In the genomic region with DNA sequence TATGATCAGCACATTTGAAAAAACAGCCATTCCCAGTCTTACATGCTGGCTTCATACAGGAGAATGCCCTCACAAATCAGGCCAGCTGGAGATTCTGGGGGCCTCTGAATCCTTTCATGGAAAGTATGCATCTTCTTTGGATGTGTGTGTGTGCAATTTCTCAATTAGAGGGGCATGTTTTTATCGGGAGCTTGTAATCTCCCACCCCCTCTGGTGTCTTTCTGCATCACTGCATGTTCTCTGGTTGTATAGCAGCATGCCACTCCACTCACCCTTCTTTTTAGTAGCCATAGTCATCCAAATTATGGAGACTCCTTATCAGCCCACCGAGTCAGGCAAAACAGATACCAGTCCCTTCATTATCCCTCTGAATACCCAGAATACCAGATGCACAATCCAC, we compare ENCODE assay signal across 26 cellular contexts.
A peak's percentile ranks its signal among the peaks of the same experiment; 100 is the strongest.
DNase-seq lines count a peak whose midpoint lies in the region; ATAC-seq and TF ChIP-seq lines count a peak whose summit lies in the region.
"Had no signal": no experiment of that assay in that cellular context is flagged by ENCODE, and none has a peak within 500 bp of the region (broad histone marks: within the 10 kb centered on the region; RNA-seq: fewer than 3 reads in every experiment).

No MANE protein-coding gene starts in this region.

- no peak overlapping the region for H3K4me3 Mint-ChIP-seq in nephron progenitor cell
- H3K4me3 Mint-ChIP-seq: activated naive CD8-positive, alpha-beta T cell treated with anti-CD3 and anti-CD28 coated beads, Interleukin-2, amount 50 U/mL, for 24 hours; brain; naive B cell had no signal

- TF ChIP-seq CTCF in AG04450 (IDR thresholded peaks at IDR 0.05; ENCODE audit: low read depth, low read length) (peak; percentile 41), choroid plexus epithelial cell (conservative IDR thresholded peaks at IDR 0.05; ENCODE audit: low read depth, low read length) (peak; percentile 60), nephron progenitor cell (IDR thresholded peaks at IDR 0.05) (peak; percentile 6)

- peaks cover 23% of the 10 kb centered on the region for H3K9me3 Mint-ChIP-seq in nephron progenitor cell

- DNase-seq in AG04450 (ENCODE audit: low read depth, low spot score), result no peak
- peak; percentile 10 for DNase-seq in HEK293T (ENCODE audit: extremely low spot score)
- peak; percentile 55 for DNase-seq in choroid plexus epithelial cell (ENCODE audit: low read depth)
- DNase-seq in nephron progenitor cell, result no peak
- DNase-seq in foreskin melanocyte, result no peak
- no peak for DNase-seq in HT-29 (ENCODE audit: low spot score)
- DNase-seq: activated CD8-positive, alpha-beta memory T cell treated with anti-CD3 and anti-CD28 coated beads for 24 hours; activated gamma-delta T cell treated with Interleukin-2 at 50 U/mL for 16 hours; activated naive CD8-positive, alpha-beta T cell treated with anti-CD3 and anti-CD28 coated beads, Interleukin-2, amount 50 U/mL, for 24 hours; activated T-cell treated with anti-CD3 and anti-CD28 coated beads, Interleukin-2, amount 50 U/mL, for 1 hour; C1 segment of cervical spinal cord; EL; head of caudate nucleus; left ventricle myocardium inferior; naive B cell; NCI-H510A treated with DMSO at 0.1 percent for 48 hours; Peyer's patch; retina; T-helper 1 cell; upper lobe of right lung had no signal

- H3K36me3 Mint-ChIP-seq in nephron progenitor cell (ENCODE audit: low read depth), result no peaks in the 10 kb centered on the region
- H3K36me3 Mint-ChIP-seq: brain, naive B cell had no signal

- no peak overlapping the region for H3K27ac ChIP-seq in AG04450 (ENCODE audit: low read depth, low read length)
- H3K27ac ChIP-seq: A549, coronary artery, KMS-11, left ventricle myocardium inferior, Peyer's patch, upper lobe of right lung had no signal

- H3K4me3 ChIP-seq in AG04450 (ENCODE audit: low read depth, low read length) (no peak overlapping the region), choroid plexus epithelial cell (ENCODE audit: low read depth, low read length) (no peak overlapping the region)
- H3K4me3 ChIP-seq: A549, coronary artery, left ventricle myocardium inferior, Peyer's patch, upper lobe of right lung had no signal

- H3K4me1 Mint-ChIP-seq in nephron progenitor cell, result no peaks in the 10 kb centered on the region
- H3K4me1 Mint-ChIP-seq: activated naive CD8-positive, alpha-beta T cell treated with anti-CD3 and anti-CD28 coated beads, Interleukin-2, amount 50 U/mL, for 24 hours; brain; naive B cell had no signal

- POLR2A ChIA-PET in AG04450 (lab: Yijun Ruan, JAX), result no interaction called here
- POLR2A ChIA-PET in HEK293T (lab: Yijun Ruan, JAX), result no interaction called here

- no peak overlapping the region for H3K27ac Mint-ChIP-seq in nephron progenitor cell
- H3K27ac Mint-ChIP-seq: activated naive CD8-positive, alpha-beta T cell treated with anti-CD3 and anti-CD28 coated beads, Interleukin-2, amount 50 U/mL, for 24 hours; brain; naive B cell had no signal

- no peaks in the 10 kb centered on the region for H3K27me3 ChIP-seq in AG04450 (ENCODE audit: control insufficient read depth, insufficient read depth, low read length)
- H3K27me3 ChIP-seq: Peyer's patch, upper lobe of right lung had no signal

- CTCF ChIA-PET in AG04450 (lab: Charles Lee) (no interaction called here), HEK293T (lab: Yijun Ruan, JAX) (interaction anchor here (0.6 kb wide), 1 partner anchor 203 kb away, joined by 3 read pairs; no protein-coding TSS in a partner anchor)

- ATAC-seq in HG02678 (IDR thresholded peaks at IDR 0.05; ENCODE audit: unreplicated experiment), result no peak
- no peak for ATAC-seq in HG03280 (IDR thresholded peaks at IDR 0.05; ENCODE audit: unreplicated experiment)
- ATAC-seq: A549; activated naive CD8-positive, alpha-beta T cell treated with anti-CD3 and anti-CD28 coated beads, Interleukin-2, amount 50 U/mL, for 24 hours; upper lobe of right lung had no signal

- H3K9me3 ChIP-seq in AG04450 (ENCODE audit: control insufficient read depth, insufficient read depth, low read length), result peaks cover 4% of the 10 kb centered on the region; the same call in 1 of the 2 replicates
- H3K9me3 ChIP-seq: A549, upper lobe of right lung had no signal

- H3K27me3 Mint-ChIP-seq in nephron progenitor cell (ENCODE audit: low read depth, poor library complexity), result peaks cover 3% of the 10 kb centered on the region
- H3K27me3 Mint-ChIP-seq: activated naive CD8-positive, alpha-beta T cell treated with anti-CD3 and anti-CD28 coated beads, Interleukin-2, amount 50 U/mL, for 24 hours; naive B cell had no signal

TF ChIP-seq in HEK293T, 16 proteins besides CTCF, POLR2A, EP300 and RAD21:
- TF ChIP-seq SUZ12 (IDR thresholded peaks at IDR 0.05), result no peak
- no peak for TF ChIP-seq ELF4 (IDR thresholded peaks at IDR 0.05)
- TF ChIP-seq ZNF384 (IDR thresholded peaks at IDR 0.05), result no peak
- TF ChIP-seq LEF1 (IDR thresholded peaks at IDR 0.05; ENCODE audit: borderline replicate concordance), result no peak
- TF ChIP-seq TARDBP (IDR thresholded peaks at IDR 0.05), result no peak
- no peak for TF ChIP-seq L3MBTL2 (conservative IDR thresholded peaks at IDR 0.05)
- no peak for TF ChIP-seq ARNT (IDR thresholded peaks at IDR 0.05)
- TF ChIP-seq FOXA1 (IDR thresholded peaks at IDR 0.05), result no peak
- no peak for TF ChIP-seq NFRKB (IDR thresholded peaks at IDR 0.05)
- no peak for TF ChIP-seq HDGF (IDR thresholded peaks at IDR 0.05; ENCODE audit: borderline replicate concordance)
- no peak for TF ChIP-seq CTBP1 (IDR thresholded peaks at IDR 0.05; ENCODE audit: borderline replicate concordance)
- TF ChIP-seq SP1 (IDR thresholded peaks at IDR 0.05), result no peak
TF ChIP-seq in HEK293T: peak in this region for 0.

Comparison
In these comparisons a context has a peak if more than half of its experiments do, and no peak if none do; other contexts are left out.
1. DNase-seq: peak in HEK293T (single experiment) and choroid plexus epithelial cell (single experiment); none in AG04450 (single experiment), nephron progenitor cell (single experiment), foreskin melanocyte (single experiment) and HT-29 (single experiment).
2. CTCF ChIP-seq: peak in every context shown above with its lines; median percentile 60 in choroid plexus epithelial cell; 41 in AG04450; 6 in nephron progenitor cell.